In the genomic region with DNA sequence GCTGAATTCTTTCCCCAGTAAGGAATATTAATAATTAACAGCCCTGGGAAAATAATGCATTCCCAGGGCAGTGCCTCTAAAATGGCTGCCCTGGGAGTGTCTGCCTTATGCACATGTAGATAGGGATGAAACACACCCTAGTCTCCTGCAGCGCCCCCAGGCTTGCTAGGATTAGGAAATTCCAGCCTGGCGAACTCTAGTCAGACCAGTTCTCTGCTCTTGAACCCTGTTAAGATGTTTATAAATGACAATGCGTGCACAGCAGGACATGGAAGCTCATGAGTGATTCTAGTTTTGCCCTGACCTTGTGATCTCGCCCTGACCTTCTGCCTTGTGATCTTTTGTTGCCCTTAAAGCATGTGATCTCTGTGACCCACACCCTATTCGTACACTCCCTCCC, we compare ENCODE assay signal across 2 cellular contexts.
TF ChIP-seq lines count a peak whose summit lies in the region.

No MANE protein-coding gene starts in this region.

TF ChIP-seq in HCT116, 20 proteins besides CTCF, POLR2A, EP300 and RAD21:
- 0 out of 2 replicates have a peak, but pooled peaks have one; percentile 51 for TF ChIP-seq CBX3 (IDR thresholded peaks at IDR 0.05; ENCODE audit: low read depth)

TF ChIP-seq in K562, 482 proteins besides CTCF, POLR2A, EP300 and RAD21:
- TF ChIP-seq CBX3 (IDR thresholded peaks at IDR 0.05; ENCODE audit: borderline replicate concordance in 1 of 2, low read length in 2 of 2), result peak in 1 of 2 experiments; percentile 74; a peak in 1 of 3 replicates
- TF ChIP-seq TRIM24 (IDR thresholded peaks at IDR 0.05), result 0 out of 4 replicates have a peak, but pooled peaks of 1 of the 2 experiments have one; percentile 22
- peak; percentile 54; the same call in 1 of the 2 replicates for TF ChIP-seq TRIM28 (IDR thresholded peaks at IDR 0.05)
- TF ChIP-seq CBX5 (IDR thresholded peaks at IDR 0.05; ENCODE audit: borderline replicate concordance, low read depth), result peak; percentile 64; the same call in 1 of the 2 replicates
TF ChIP-seq in K562: peak in this region for 4; not testable (repeated sequence) for 478.
